ENCODE assay signal across 12 cellular contexts in the genomic region with DNA sequence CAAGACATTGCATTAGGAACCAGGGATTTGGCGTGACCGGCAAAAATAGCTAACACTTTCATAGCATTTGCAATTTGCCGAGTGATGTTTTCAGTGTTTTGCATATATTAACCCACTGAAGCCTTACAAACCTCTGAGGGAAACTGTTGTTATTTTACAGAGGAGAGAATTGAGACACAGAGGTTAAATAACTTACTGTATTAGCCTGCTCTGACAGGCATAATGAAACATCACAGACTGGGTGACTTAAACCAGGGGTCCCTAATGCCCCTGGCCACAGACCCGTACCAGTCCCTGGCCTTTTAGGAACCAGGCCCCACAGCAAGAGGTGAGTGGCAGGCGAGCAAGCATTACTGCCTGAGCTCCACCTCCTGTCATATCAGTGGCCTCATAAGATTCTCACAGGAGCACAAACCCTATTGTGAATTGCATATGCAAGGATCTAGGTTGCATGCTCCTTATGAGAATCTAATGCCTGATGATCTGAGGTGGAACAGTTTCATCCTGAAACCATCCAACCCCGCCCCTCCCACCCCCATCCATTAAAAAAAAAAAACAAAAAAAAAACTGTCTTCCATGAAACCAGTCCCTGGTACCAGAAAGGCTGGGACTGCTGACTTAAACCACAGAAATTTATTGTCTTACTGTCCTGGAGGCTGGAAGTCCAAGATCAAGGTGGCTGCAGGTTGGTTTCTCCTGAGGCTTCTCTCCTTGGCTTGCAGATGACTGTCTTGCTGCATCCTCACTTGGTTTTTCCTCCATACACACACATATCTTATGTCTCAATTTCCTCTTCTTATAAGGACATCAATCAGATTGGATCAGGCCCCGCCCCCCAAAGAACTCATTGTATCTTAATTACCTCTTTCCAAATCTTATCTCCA.
DNase-seq lines count a peak whose midpoint lies in the region; ATAC-seq, FAIRE-seq and TF ChIP-seq lines count a peak whose summit lies in the region.
"Had no signal": no experiment of that assay in that cellular context is flagged by ENCODE, and none has a peak within 500 bp of the region (broad histone marks: within the 10 kb centered on the region; RNA-seq: fewer than 3 reads in every experiment).

No MANE protein-coding gene starts in this region.

- peaks cover 14% of the 10 kb centered on the region for H3K36me3 Mint-ChIP-seq in CD4-positive, CD25-positive, alpha-beta regulatory T cell

- TF ChIP-seq CTCF in adrenal gland (IDR thresholded peaks at IDR 0.05) = no peak

- H3K27ac ChIP-seq in CD4-positive, CD25-positive, alpha-beta regulatory T cell (ENCODE audit: insufficient read depth, low read length, poor library complexity, severe bottlenecking) = no peak overlapping the region
- no peak overlapping the region for H3K27ac ChIP-seq in adrenal gland
- H3K27ac ChIP-seq: brain microvascular endothelial cell, esophagus muscularis mucosa had no signal

- no peaks in the 10 kb centered on the region for H3K9me3 ChIP-seq in CD4-positive, CD25-positive, alpha-beta regulatory T cell (ENCODE audit: control insufficient read depth in 2 of 2, low read length in 2 of 2)
- no peaks in the 10 kb centered on the region for H3K9me3 ChIP-seq in adrenal gland (replicated peaks in 1 of 3)
- H3K9me3 ChIP-seq: esophagus muscularis mucosa had no signal

- no peaks in the 10 kb centered on the region for H3K9me3 Mint-ChIP-seq in CD4-positive, CD25-positive, alpha-beta regulatory T cell

- no peak for FAIRE-seq in RCC 7860 (lab: Jason Lieb, UNC)

- TF ChIP-seq POLR2A in adrenal gland (IDR thresholded peaks at IDR 0.05) = no peak

- peaks cover 26 to 82% (median 63%) of the 10 kb centered on the region in 4 donors for H3K4me1 Mint-ChIP-seq in CD4-positive, CD25-positive, alpha-beta regulatory T cell

- H3K27me3 ChIP-seq in CD4-positive, CD25-positive, alpha-beta regulatory T cell (ENCODE audit: control insufficient read depth, insufficient read depth, low read length) = no peaks in the 10 kb centered on the region
- H3K27me3 ChIP-seq in adrenal gland = no peaks in the 10 kb centered on the region
- H3K27me3 ChIP-seq: brain microvascular endothelial cell, esophagus muscularis mucosa had no signal

- H3K4me3 ChIP-seq in CD4-positive, CD25-positive, alpha-beta regulatory T cell (ENCODE audit: low read depth, low read length) = no peak overlapping the region
- no peak overlapping the region for H3K4me3 ChIP-seq in adrenal gland
- H3K4me3 ChIP-seq: esophagus muscularis mucosa had no signal

- peaks cover 42% of the 10 kb centered on the region for H3K4me1 ChIP-seq in CD4-positive, CD25-positive, alpha-beta regulatory T cell (ENCODE audit: control insufficient read depth, insufficient read depth, low read length, poor library complexity, severe bottlenecking)
- no peaks in the 10 kb centered on the region for H3K4me1 ChIP-seq in adrenal gland (replicated peaks in 1 of 2)

- peaks cover 19% of the 10 kb centered on the region for H3K36me3 ChIP-seq in CD4-positive, CD25-positive, alpha-beta regulatory T cell (ENCODE audit: control insufficient read depth, insufficient read depth, low read length)
- H3K36me3 ChIP-seq in adrenal gland (replicated peaks in 1 of 2) = no peaks in the 10 kb centered on the region
- H3K36me3 ChIP-seq: brain microvascular endothelial cell, esophagus muscularis mucosa had no signal

- DNase-seq in CD4-positive, CD25-positive, alpha-beta regulatory T cell = no peak
- no peak for DNase-seq in NCI-H69 (lab: John Stamatoyannopoulos, UW)
- no peak for DNase-seq in RCC 7860 (ENCODE audit: low spot score)
- DNase-seq in adrenal gland = no peak
- DNase-seq in globus pallidus (ENCODE audit: low spot score) = no peak
- DNase-seq: brain microvascular endothelial cell, NCI-H82, nephron progenitor cell had no signal

- ATAC-seq in CD4-positive, CD25-positive, alpha-beta regulatory T cell (ENCODE audit: low read depth in 2 of 2) = no peak
- ATAC-seq in GM18861 (IDR thresholded peaks at IDR 0.05; ENCODE audit: unreplicated experiment) = peak; percentile 40
- peak; percentile 38 for ATAC-seq in GM21786 (IDR thresholded peaks at IDR 0.05; ENCODE audit: unreplicated experiment)
- ATAC-seq in HG03571 (IDR thresholded peaks at IDR 0.05; ENCODE audit: unreplicated experiment) = peak; percentile 44

- no peaks in the 10 kb centered on the region for H3K27me3 Mint-ChIP-seq in CD4-positive, CD25-positive, alpha-beta regulatory T cell

- 78 to 91% (median 85%) methylated on average over 6 to 7 of the region's 7 CpGs for WGBS in adrenal gland, 4 donors

- intact Hi-C loops in adrenal gland (cut with DNase I) = no loop called here

- peak overlapping the region in 1 of 4 donors; percentile 25 for H3K4me3 Mint-ChIP-seq in CD4-positive, CD25-positive, alpha-beta regulatory T cell
- H3K4me3 Mint-ChIP-seq: nephron progenitor cell had no signal

- H3K27ac Mint-ChIP-seq in CD4-positive, CD25-positive, alpha-beta regulatory T cell = peak overlapping the region; percentile 47 to 92 (median 85)
- H3K27ac Mint-ChIP-seq: nephron progenitor cell had no signal

Comparison
In these comparisons a context has a peak if more than half of its experiments do, and no peak if none do; other contexts are left out.
1. ATAC-seq: peak in GM18861 (single experiment), GM21786 (single experiment) and HG03571 (single experiment); none in CD4-positive, CD25-positive, alpha-beta regulatory T cell (0 of 2).